ENCODE assay signal across 10 cellular contexts in the genomic region with DNA sequence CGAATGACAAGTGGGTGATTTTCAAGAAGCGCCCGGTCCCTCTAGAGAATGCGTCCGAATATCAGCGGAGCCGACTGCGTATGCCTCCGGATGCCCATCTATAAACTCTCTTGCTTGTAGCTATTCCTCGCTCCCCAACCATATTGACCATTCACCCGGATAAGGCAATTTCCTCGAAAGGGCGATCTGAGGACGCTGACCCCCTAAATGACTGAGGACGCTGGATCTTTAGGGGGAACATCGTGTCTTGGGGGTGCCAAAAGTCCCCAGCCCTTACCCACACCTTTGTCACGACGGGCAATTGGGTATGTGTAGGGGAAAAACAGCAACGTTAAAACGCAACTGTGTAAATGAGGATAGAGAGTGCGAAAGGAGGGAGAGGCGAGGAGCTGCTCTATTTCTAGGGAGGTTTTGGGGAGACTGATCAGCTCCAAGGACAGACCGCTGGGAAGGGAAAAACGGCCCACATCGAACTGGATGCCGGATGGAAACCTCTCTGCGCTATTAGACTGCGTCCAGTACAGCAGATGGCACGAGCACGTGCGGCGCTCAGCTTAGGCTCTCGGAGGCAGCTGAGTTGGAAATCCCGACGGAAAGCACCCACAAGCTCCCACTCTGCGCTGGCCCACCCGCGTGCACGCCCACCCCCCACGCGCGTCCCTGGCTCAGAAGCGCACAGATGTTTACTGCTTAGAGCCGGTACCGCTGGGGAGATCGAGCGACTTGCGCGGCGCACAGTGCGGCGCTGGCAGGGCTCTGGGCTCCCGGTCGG. TPM values are rescaled to one million over a fixed set of nuclear protein-coding genes. Genes with fewer than 3 reads are reported as not detected.
DNase-seq lines count a peak whose midpoint lies in the region; ATAC-seq and TF ChIP-seq lines count a peak whose summit lies in the region.
"Had no signal": no experiment of that assay in that cellular context is flagged by ENCODE, and none has a peak within 500 bp of the region (broad histone marks: within the 10 kb centered on the region; RNA-seq: fewer than 3 reads in every experiment).

No MANE protein-coding gene starts in this region.

- peak; percentile 4 for DNase-seq in NCI-H510A treated with DMSO at 0.1 percent for 48 hours (lab: John Stamatoyannopoulos, UW)
- DNase-seq in NCI-H510A (lab: John Stamatoyannopoulos, UW), result no peak
- no peak for DNase-seq in stimulated activated naive B cell treated with anti-CD40 and anti-IgM and Interleukin-4, amounts not matched to agents 10 μg/mL and 1 μg/mL and 100 μg/mL, for 72 hours
- no peak for DNase-seq in immature natural killer cell
- DNase-seq in OCI-M1 (lab: John Stamatoyannopoulos, UW), result no peak
- DNase-seq: activated gamma-delta T cell treated with Interleukin-2 at 50 U/mL for 16 hours had no signal

- H3K4me1 Mint-ChIP-seq in brain, result peaks cover 62% of the 10 kb centered on the region
- H3K4me1 Mint-ChIP-seq in stimulated activated naive B cell treated with anti-CD40 and anti-IgM and Interleukin-4, amounts not matched to agents 10 μg/mL and 1 μg/mL and 100 μg/mL, for 72 hours, result peaks cover 15 to 32% of the 10 kb centered on the region in 2 donors
- peaks cover 0 to 1% of the 10 kb centered on the region in 2 donors for H3K4me1 Mint-ChIP-seq in immature natural killer cell

- H3K4me3 ChIP-seq in iPS-18c (ENCODE audit: insufficient read depth, low read depth, low read length), result peak overlapping the region; percentile 50

- TF ChIP-seq CTCF in brain (conservative IDR thresholded peaks at IDR 0.05), result no peak

- peaks cover 97% of the 10 kb centered on the region for H3K27me3 Mint-ChIP-seq in brain
- peaks cover 69 to 71% of the 10 kb centered on the region in 2 donors for H3K27me3 Mint-ChIP-seq in stimulated activated naive B cell treated with anti-CD40 and anti-IgM and Interleukin-4, amounts not matched to agents 10 μg/mL and 1 μg/mL and 100 μg/mL, for 72 hours
- peaks cover 25 to 51% (median 30%) of the 10 kb centered on the region in 3 donors for H3K27me3 Mint-ChIP-seq in immature natural killer cell (ENCODE audit: low read depth in 3 of 3)

- H3K4me3 Mint-ChIP-seq in brain (peak overlapping the region; percentile 54 to 85 (median 80)), immature natural killer cell (peak overlapping the region in 1 of 5 donors; percentile 42)
- H3K4me3 Mint-ChIP-seq in stimulated activated naive B cell treated with anti-CD40 and anti-IgM and Interleukin-4, amounts not matched to agents 10 μg/mL and 1 μg/mL and 100 μg/mL, for 72 hours, result peak overlapping the region in 1 of 2 donors; percentile 71

- H3K9me3 Mint-ChIP-seq in brain (peaks cover 0 to 8% (median 0%) of the 10 kb centered on the region in 5 experiments), immature natural killer cell (peaks cover 0 to 6% (median under 1%) of the 10 kb centered on the region in 6 donors)
- H3K9me3 Mint-ChIP-seq in stimulated activated naive B cell treated with anti-CD40 and anti-IgM and Interleukin-4, amounts not matched to agents 10 μg/mL and 1 μg/mL and 100 μg/mL, for 72 hours, result peaks cover 0 to 2% of the 10 kb centered on the region in 2 donors

- peak overlapping the region in 1 of 5 experiments; percentile 51 for H3K27ac Mint-ChIP-seq in brain
- H3K27ac Mint-ChIP-seq in stimulated activated naive B cell treated with anti-CD40 and anti-IgM and Interleukin-4, amounts not matched to agents 10 μg/mL and 1 μg/mL and 100 μg/mL, for 72 hours, result peak overlapping the region; percentile 71
- H3K27ac Mint-ChIP-seq in immature natural killer cell, result no peak overlapping the region

- no peak for ATAC-seq in stimulated activated naive B cell treated with anti-CD40 and anti-IgM and Interleukin-4, amounts not matched to agents 10 μg/mL and 1 μg/mL and 100 μg/mL, for 72 hours (replicated peaks)
- no peak for ATAC-seq in HG03097 (IDR thresholded peaks at IDR 0.05; ENCODE audit: low FRiP score, unreplicated experiment)

- peaks cover 2% of the 10 kb centered on the region for H3K9me3 ChIP-seq in iPS-18c (ENCODE audit: control insufficient read depth, insufficient read depth, low read length)
- H3K9me3 ChIP-seq: SJSA1 had no signal

- H3K36me3 Mint-ChIP-seq in brain (peaks cover 4% of the 10 kb centered on the region), immature natural killer cell (no peaks in the 10 kb centered on the region)
- peaks cover 0 to 10% of the 10 kb centered on the region in 2 donors for H3K36me3 Mint-ChIP-seq in stimulated activated naive B cell treated with anti-CD40 and anti-IgM and Interleukin-4, amounts not matched to agents 10 μg/mL and 1 μg/mL and 100 μg/mL, for 72 hours

RNA-seq across cellular contexts. Expression of a gene that starts 2.9 kb away (rescaled TPM):
- polyA plus RNA-seq in brain (ENCODE audit: insufficient read depth, low read depth, low replicate concordance), result 2.5 TPM
- not detected for polyA plus RNA-seq in immature natural killer cell
